Comparison of ENCODE assay signal across 27 cellular contexts in genomic region chr5:1755321-1755949, GRCh38. TPM values are rescaled to one million over a fixed set of nuclear protein-coding genes. Genes with fewer than 3 reads are reported as not detected.
A peak's percentile ranks its signal among the peaks of the same experiment; 100 is the strongest.
DNase-seq lines count a peak whose midpoint lies in the region; ATAC-seq and TF ChIP-seq lines count a peak whose summit lies in the region.
"Had no signal": no experiment of that assay in that cellular context is flagged by ENCODE, and none has a peak within 500 bp of the region (broad histone marks: within the 10 kb centered on the region; RNA-seq: fewer than 3 reads in every experiment).

No MANE protein-coding gene starts in this region.

- CTCF ChIA-PET in WTC11 (lab: Charles Lee) = no interaction called here

- WGBS in testis, 2 donors = 62 to 65% methylated on average over 14 of the region's 14 CpGs

- H3K4me3 ChIP-seq in lower lobe of right lung = no peak overlapping the region
- H3K4me3 ChIP-seq in testis = no peak overlapping the region
- H3K4me3 ChIP-seq: heart right ventricle, tibial nerve had no signal

- peaks cover 5% of the 10 kb centered on the region for H3K9me3 Mint-ChIP-seq in activated T-cell treated with anti-CD3 and anti-CD28 coated beads, Interleukin-2, amount 50 U/mL, for 24 hours
- peaks cover 8% of the 10 kb centered on the region for H3K9me3 Mint-ChIP-seq in activated T-cell treated with anti-CD3 and anti-CD28 coated beads, Interleukin-2, amount 50 U/mL, for 4 hours
- peaks cover 13% of the 10 kb centered on the region for H3K9me3 Mint-ChIP-seq in WTC11

- POLR2A ChIA-PET in WTC11 (lab: Charles Lee) = no interaction called here

- H3K27me3 ChIP-seq in lower lobe of right lung (ENCODE audit: low read depth) (peaks cover 14% of the 10 kb centered on the region), testis (no peaks in the 10 kb centered on the region)
- H3K27me3 ChIP-seq: tibial nerve had no signal

- no peak for ATAC-seq in activated T-cell treated with anti-CD3 and anti-CD28 coated beads, Interleukin-2, amount 50 U/mL, for 4 hours
- no peak for ATAC-seq in WTC11
- ATAC-seq in lower lobe of right lung = no peak
- ATAC-seq: effector memory CD8-positive, alpha-beta T cell; esophagus mucosa; foreskin keratinocyte; HCT116; heart right ventricle had no signal

- no peak overlapping the region for H3K27ac ChIP-seq in lower lobe of right lung
- H3K27ac ChIP-seq in testis = no peak overlapping the region
- H3K27ac ChIP-seq: foreskin keratinocyte, heart right ventricle, neutrophil, tibial nerve had no signal

- intact Hi-C loops in lower lobe of right lung (cut with DNase I) (no loop called here), testis (cut with DNase I; ENCODE audit: low total_unique reads) (no loop called here)

- peak; percentile 2 for DNase-seq in activated T-cell treated with anti-CD3 and anti-CD28 coated beads, Interleukin-2, amount 50 U/mL, for 24 hours
- DNase-seq in activated T-cell treated with anti-CD3 and anti-CD28 coated beads, Interleukin-2, amount 50 U/mL, for 4 hours = no peak
- DNase-seq in WTC11 (ENCODE audit: low spot score) = no peak
- peak; percentile 23 for DNase-seq in lower lobe of right lung
- DNase-seq in testis = peak; percentile 4
- DNase-seq in cerebellar cortex (ENCODE audit: low spot score) = no peak
- DNase-seq in erythroblast (lab: John Stamatoyannopoulos, UW) = no peak
- DNase-seq in NCI-H524 treated with DMSO at 0.1 percent for 48 hours (lab: John Stamatoyannopoulos, UW) = no peak
- DNase-seq: activated B cell treated with CpG ODN at 0.5 μM for 24 hours; activated CD4-positive, alpha-beta T cell treated with anti-CD3 and anti-CD28 coated beads, Interleukin-2, amount 50 U/mL, for 4 hours; activated naive CD4-positive, alpha-beta T cell treated with Interleukin-2 at 50 U/mL for 16 hours; activated T-cell treated with anti-CD3 and anti-CD28 coated beads for 4 hours; amniotic stem cell; effector memory CD8-positive, alpha-beta T cell; foreskin keratinocyte; heart right ventricle; NCI-H1417; NCI-H2081; NCI-H2227 treated with DMSO at 0.1 percent for 48 hours; small intestine; SW 1271 had no signal

- H3K27me3 Mint-ChIP-seq in activated T-cell treated with anti-CD3 and anti-CD28 coated beads, Interleukin-2, amount 50 U/mL, for 24 hours = peaks cover 9% of the 10 kb centered on the region
- H3K27me3 Mint-ChIP-seq in activated T-cell treated with anti-CD3 and anti-CD28 coated beads, Interleukin-2, amount 50 U/mL, for 4 hours (ENCODE audit: low read depth) = peaks cover 9% of the 10 kb centered on the region
- H3K27me3 Mint-ChIP-seq in WTC11 (ENCODE audit: low read depth) = peaks cover 3% of the 10 kb centered on the region; the same call in 1 of the 2 replicates

- TF ChIP-seq CTCF in WTC11 (IDR thresholded peaks at IDR 0.05) = no peak
- no peak for TF ChIP-seq CTCF in lower lobe of right lung (IDR thresholded peaks at IDR 0.05)
- TF ChIP-seq CTCF in testis (IDR thresholded peaks at IDR 0.05) = no peak

- H3K27ac Mint-ChIP-seq in activated T-cell treated with anti-CD3 and anti-CD28 coated beads, Interleukin-2, amount 50 U/mL, for 24 hours = no peak overlapping the region
- H3K27ac Mint-ChIP-seq in WTC11 = peak overlapping the region; percentile 6
- H3K27ac Mint-ChIP-seq: activated B cell treated with CpG ODN at 0.5 μM for 24 hours; B cell; effector memory CD8-positive, alpha-beta T cell; stimulated activated naive CD8-positive, alpha-beta T cell treated with anti-CD3 and anti-CD28 coated beads, Interleukin-15, Interleukin-2, amounts not matched to agents 100 ng/mL and 50 ng/mL, for 24 hours had no signal

- H3K36me3 ChIP-seq in lower lobe of right lung = no peaks in the 10 kb centered on the region
- H3K36me3 ChIP-seq in testis (ENCODE audit: low read depth, missing control alignments) = no peaks in the 10 kb centered on the region
- H3K36me3 ChIP-seq: heart right ventricle, neutrophil, tibial nerve had no signal

- H3K4me1 ChIP-seq in lower lobe of right lung (no peaks in the 10 kb centered on the region), testis (no peaks in the 10 kb centered on the region)
- H3K4me1 ChIP-seq: foreskin keratinocyte, heart right ventricle, tibial nerve had no signal

- H3K4me1 Mint-ChIP-seq in activated T-cell treated with anti-CD3 and anti-CD28 coated beads, Interleukin-2, amount 50 U/mL, for 24 hours (ENCODE audit: low read depth) = no peaks in the 10 kb centered on the region
- no peaks in the 10 kb centered on the region for H3K4me1 Mint-ChIP-seq in activated T-cell treated with anti-CD3 and anti-CD28 coated beads, Interleukin-2, amount 50 U/mL, for 4 hours (ENCODE audit: low read depth)
- H3K4me1 Mint-ChIP-seq in WTC11 = peaks cover 21% of the 10 kb centered on the region
- H3K4me1 Mint-ChIP-seq: activated B cell treated with CpG ODN at 0.5 μM for 24 hours, B cell had no signal

- TF ChIP-seq POLR2A in testis (IDR thresholded peaks at IDR 0.05) (no peak), erythroblast (IDR thresholded peaks at IDR 0.05; ENCODE audit: low read length) (no peak)

- H3K4me3 Mint-ChIP-seq in activated T-cell treated with anti-CD3 and anti-CD28 coated beads, Interleukin-2, amount 50 U/mL, for 24 hours = no peak overlapping the region
- no peak overlapping the region for H3K4me3 Mint-ChIP-seq in activated T-cell treated with anti-CD3 and anti-CD28 coated beads, Interleukin-2, amount 50 U/mL, for 4 hours
- no peak overlapping the region for H3K4me3 Mint-ChIP-seq in WTC11
- H3K4me3 Mint-ChIP-seq: activated B cell treated with CpG ODN at 0.5 μM for 24 hours; B cell; effector memory CD8-positive, alpha-beta T cell; stimulated activated naive CD8-positive, alpha-beta T cell treated with anti-CD3 and anti-CD28 coated beads, Interleukin-15, Interleukin-2, amounts not matched to agents 100 ng/mL and 50 ng/mL, for 24 hours had no signal

- H3K36me3 Mint-ChIP-seq in activated T-cell treated with anti-CD3 and anti-CD28 coated beads, Interleukin-2, amount 50 U/mL, for 24 hours (ENCODE audit: low read depth) = no peaks in the 10 kb centered on the region
- H3K36me3 Mint-ChIP-seq in activated T-cell treated with anti-CD3 and anti-CD28 coated beads, Interleukin-2, amount 50 U/mL, for 4 hours (ENCODE audit: insufficient read depth) = no peaks in the 10 kb centered on the region
- peaks cover 9% of the 10 kb centered on the region for H3K36me3 Mint-ChIP-seq in WTC11

- H3K9me3 ChIP-seq in lower lobe of right lung (no peaks in the 10 kb centered on the region), testis (no peaks in the 10 kb centered on the region)
- H3K9me3 ChIP-seq: neutrophil had no signal

TF ChIP-seq in WTC11, 78 proteins besides CTCF, POLR2A, EP300 and RAD21:
- TF ChIP-seq ELF4 (CRISPR knock-in tag; IDR thresholded peaks at IDR 0.05; ENCODE audit: low read depth) = no peak

RNA-seq across cellular contexts. Expression of gene MRPL36, which starts 44.2 kb away (rescaled TPM):
- 10 to 100 TPM; 72.8 to 85.9 (median 77.8) TPM for total RNA-seq in activated T-cell treated with anti-CD3 and anti-CD28 coated beads, Interleukin-2, amount 50 U/mL, for 4 hours
- 52.8 to 61.2 TPM (median 55.9 TPM) in 3 replicates for total RNA-seq in WTC11 (2021)
- 25.1 TPM for total RNA-seq in lower lobe of right lung
- total RNA-seq in testis = 100 to 1,000 TPM in 1 of 2 donors, 10 to 100 TPM in 1; 60.8 to 101 TPM
- 164 TPM for polyA plus RNA-seq in testis (ENCODE audit: insufficient read depth, low read depth, low replicate concordance)

RNA-seq across cellular contexts. Expression of gene NDUFS6, which starts 45.8 kb away (rescaled TPM):
- 10 to 100 TPM; 55.6 to 64.9 (median 61.4) TPM for total RNA-seq in activated T-cell treated with anti-CD3 and anti-CD28 coated beads, Interleukin-2, amount 50 U/mL, for 4 hours
- total RNA-seq in WTC11 (2021) (75.8 to 84.3 TPM (median 77.4 TPM) in 3 replicates), lower lobe of right lung (21.3 TPM), testis (10 to 100 TPM; 54.9 to 58.7 TPM)
- polyA plus RNA-seq in testis (ENCODE audit: insufficient read depth, low read depth, low replicate concordance) = 59.3 TPM

Comparison
In these comparisons a context has a peak if more than half of its experiments do, and no peak if none do; other contexts are left out.
1. DNase-seq: peak in activated T-cell treated with anti-CD3 and anti-CD28 coated beads, Interleukin-2, amount 50 U/mL, for 24 hours (single experiment), lower lobe of right lung (single experiment) and testis (single experiment); none in activated T-cell treated with anti-CD3 and anti-CD28 coated beads, Interleukin-2, amount 50 U/mL, for 4 hours (single experiment), WTC11 (single experiment), cerebellar cortex (single experiment), erythroblast (0 of 2) and NCI-H524 treated with DMSO at 0.1 percent for 48 hours (single experiment).